In the genomic region with DNA sequence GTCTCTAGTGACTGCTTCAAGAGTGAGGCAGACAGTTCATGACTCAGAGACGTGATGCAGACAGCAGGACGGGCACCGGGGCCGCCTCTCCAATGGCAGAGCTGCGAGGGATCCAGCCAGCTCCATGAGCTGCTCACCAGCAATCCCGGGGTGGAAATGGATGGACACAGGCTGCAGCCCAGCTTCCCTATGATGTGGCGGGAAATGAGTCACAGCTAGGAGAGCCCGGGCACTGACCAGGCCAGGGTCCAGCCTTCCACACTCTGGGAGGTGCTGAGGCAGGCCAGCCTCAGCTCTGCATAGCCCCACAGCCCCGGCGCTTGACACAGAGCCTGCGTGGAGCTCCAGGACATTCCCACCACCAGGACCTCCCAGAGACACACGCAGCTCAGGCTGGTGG, we compare ENCODE assay signal across 23 cellular contexts.
"Had no signal": no experiment of that assay in that cellular context is flagged by ENCODE, and none has a peak within 500 bp of the region (broad histone marks: within the 10 kb centered on the region; RNA-seq: fewer than 3 reads in every experiment).

No MANE protein-coding gene starts in this region.

- H3K27me3 ChIP-seq: foreskin keratinocyte, sigmoid colon, testis, upper lobe of left lung had no signal

- H3K9me3 ChIP-seq: lower lobe of right lung, sigmoid colon, testis, upper lobe of left lung had no signal

- H3K4me3 ChIP-seq: lower lobe of right lung, sigmoid colon, spleen, testis, upper lobe of left lung had no signal

- H3K4me1 ChIP-seq: foreskin keratinocyte, lower lobe of right lung, sigmoid colon, spleen, testis, upper lobe of left lung had no signal

- H3K27ac ChIP-seq: foreskin keratinocyte, lower lobe of right lung, sigmoid colon, spleen, testis, upper lobe of left lung had no signal

- H3K36me3 ChIP-seq: lower lobe of right lung, sigmoid colon, spleen, upper lobe of left lung had no signal

- DNase-seq: activated CD4-positive, alpha-beta T cell treated with anti-CD3 and anti-CD28 coated beads, Interleukin-2, amount 50 U/mL, for 1 hour; activated CD8-positive, alpha-beta memory T cell treated with anti-CD3 and anti-CD28 coated beads for 24 hours; activated CD8-positive, alpha-beta memory T cell treated with anti-CD3 and anti-CD28 coated beads, Interleukin-2, amount 50 U/mL, for 48 hours; activated effector memory CD4-positive, alpha-beta T cell treated with Interleukin-2 at 50 U/mL for 16 hours; activated naive CD4-positive, alpha-beta T cell treated with anti-CD3 and anti-CD28 coated beads, Interleukin-2, amount 10 ng/mL, durations not matched to agents 7 days and 5 days; activated naive CD8-positive, alpha-beta T cell treated with anti-CD3 and anti-CD28 coated beads, Interleukin-2, amount 50 U/mL, for 24 hours; activated T-cell treated with anti-CD3 and anti-CD28 coated beads, Interleukin-2, amount 50 U/mL, for 48 hours; aorta; cortex of kidney; effector memory CD4-positive, alpha-beta T cell; foreskin keratinocyte; glutamatergic neuron; hypothalamus; lower lobe of right lung; nucleus accumbens; posterior cingulate gyrus; sigmoid colon; spleen; stimulated activated CD4-positive, alpha-beta T cell treated with anti-CD3 and anti-CD28 coated beads, Interleukin-4, amount 100 ng/mL, for 4 hours; T-cell; testis had no signal

- ATAC-seq: activated naive CD8-positive, alpha-beta T cell treated with anti-CD3 and anti-CD28 coated beads, Interleukin-2, amount 50 U/mL, for 24 hours; foreskin keratinocyte; lower lobe of right lung; stimulated activated memory B cell treated with anti-CD40 and anti-IgM and Interleukin-4, amounts not matched to agents 10 μg/mL and 1 μg/mL and 100 μg/mL, for 72 hours; T-cell had no signal
